ENCODE assay signal across 9 cellular contexts in genomic region chr1:209095627-209096595, GRCh38.
DNase-seq lines count a peak whose midpoint lies in the region; ATAC-seq and TF ChIP-seq lines count a peak whose summit lies in the region.
"Had no signal": no experiment of that assay in that cellular context is flagged by ENCODE, and none has a peak within 500 bp of the region (broad histone marks: within the 10 kb centered on the region; RNA-seq: fewer than 3 reads in every experiment).

No MANE protein-coding gene starts in this region.

- ATAC-seq in GM19324 (IDR thresholded peaks at IDR 0.05; ENCODE audit: low FRiP score, unreplicated experiment): peak; percentile 64
- ATAC-seq in upper lobe of right lung: peak; percentile 53
- ATAC-seq in activated CD8-positive, alpha-beta memory T cell treated with anti-CD3 and anti-CD28 coated beads, Interleukin-2, amount 10 ng/mL, durations not matched to agents 7 days and 5 days: no peak

- no peak overlapping the region for H3K27ac ChIP-seq in epithelial cell of prostate
- no peak overlapping the region for H3K27ac ChIP-seq in upper lobe of right lung
- H3K27ac ChIP-seq: skin epidermis had no signal

- DNase-seq in LHCN-M2 (ENCODE audit: low read depth) (peak; percentile 89), epithelial cell of prostate (ENCODE audit: low read depth, low spot score) (peak; percentile 29), upper lobe of right lung (no peak), retina (no peak), midbrain (lab: John Stamatoyannopoulos, UW) (no peak)
- no peak for DNase-seq in activated CD8-positive, alpha-beta memory T cell treated with anti-CD3 and anti-CD28 coated beads, Interleukin-2, amount 10 ng/mL, durations not matched to agents 7 days and 5 days
- DNase-seq: activated naive CD8-positive, alpha-beta T cell treated with anti-CD3 and anti-CD28 coated beads, Interleukin-2, amount 10 ng/mL, durations not matched to agents 7 days and 5 days had no signal

- no peaks in the 10 kb centered on the region for H3K27me3 ChIP-seq in upper lobe of right lung

- no peak for TF ChIP-seq CTCF in upper lobe of right lung (IDR thresholded peaks at IDR 0.05)

- no peaks in the 10 kb centered on the region for H3K4me1 Mint-ChIP-seq in activated CD8-positive, alpha-beta memory T cell treated with anti-CD3 and anti-CD28 coated beads, Interleukin-2, amount 10 ng/mL, durations not matched to agents 7 days and 5 days
- H3K4me1 Mint-ChIP-seq: activated naive CD8-positive, alpha-beta T cell treated with anti-CD3 and anti-CD28 coated beads, Interleukin-2, amount 10 ng/mL, durations not matched to agents 7 days and 5 days had no signal

- no peak overlapping the region for H3K4me3 Mint-ChIP-seq in activated CD8-positive, alpha-beta memory T cell treated with anti-CD3 and anti-CD28 coated beads, Interleukin-2, amount 10 ng/mL, durations not matched to agents 7 days and 5 days
- H3K4me3 Mint-ChIP-seq: activated naive CD8-positive, alpha-beta T cell treated with anti-CD3 and anti-CD28 coated beads, Interleukin-2, amount 10 ng/mL, durations not matched to agents 7 days and 5 days had no signal

- intact Hi-C loops in upper lobe of right lung (cut with DNase I): no loop called here

- H3K4me3 ChIP-seq in upper lobe of right lung: no peak overlapping the region
- H3K4me3 ChIP-seq: skin epidermis had no signal

- CTCF ChIA-PET in activated CD8-positive, alpha-beta memory T cell treated with anti-CD3 and anti-CD28 coated beads, Interleukin-2, amount 10 ng/mL, durations not matched to agents 7 days and 5 days (lab: Charles Lee): no interaction called here

- no peaks in the 10 kb centered on the region for H3K4me1 ChIP-seq in upper lobe of right lung

- no peaks in the 10 kb centered on the region for H3K36me3 Mint-ChIP-seq in activated CD8-positive, alpha-beta memory T cell treated with anti-CD3 and anti-CD28 coated beads, Interleukin-2, amount 10 ng/mL, durations not matched to agents 7 days and 5 days
- H3K36me3 Mint-ChIP-seq: activated naive CD8-positive, alpha-beta T cell treated with anti-CD3 and anti-CD28 coated beads, Interleukin-2, amount 10 ng/mL, durations not matched to agents 7 days and 5 days had no signal

- H3K27ac Mint-ChIP-seq in activated CD8-positive, alpha-beta memory T cell treated with anti-CD3 and anti-CD28 coated beads, Interleukin-2, amount 10 ng/mL, durations not matched to agents 7 days and 5 days: no peak overlapping the region
- H3K27ac Mint-ChIP-seq: activated naive CD8-positive, alpha-beta T cell treated with anti-CD3 and anti-CD28 coated beads, Interleukin-2, amount 10 ng/mL, durations not matched to agents 7 days and 5 days had no signal

- H3K9me3 ChIP-seq in upper lobe of right lung: no peaks in the 10 kb centered on the region

- no peaks in the 10 kb centered on the region for H3K9me3 Mint-ChIP-seq in activated CD8-positive, alpha-beta memory T cell treated with anti-CD3 and anti-CD28 coated beads, Interleukin-2, amount 10 ng/mL, durations not matched to agents 7 days and 5 days (ENCODE audit: low read depth)
- H3K9me3 Mint-ChIP-seq: activated naive CD8-positive, alpha-beta T cell treated with anti-CD3 and anti-CD28 coated beads, Interleukin-2, amount 10 ng/mL, durations not matched to agents 7 days and 5 days had no signal

- no peaks in the 10 kb centered on the region for H3K36me3 ChIP-seq in upper lobe of right lung

- H3K27me3 Mint-ChIP-seq in activated CD8-positive, alpha-beta memory T cell treated with anti-CD3 and anti-CD28 coated beads, Interleukin-2, amount 10 ng/mL, durations not matched to agents 7 days and 5 days: peaks cover 4% of the 10 kb centered on the region
- H3K27me3 Mint-ChIP-seq: activated naive CD8-positive, alpha-beta T cell treated with anti-CD3 and anti-CD28 coated beads, Interleukin-2, amount 10 ng/mL, durations not matched to agents 7 days and 5 days had no signal

Comparison
In these comparisons a context has a peak if more than half of its experiments do, and no peak if none do; other contexts are left out.
1. DNase-seq: peak in LHCN-M2 (single experiment) and epithelial cell of prostate (single experiment); none in upper lobe of right lung (single experiment), activated CD8-positive, alpha-beta memory T cell treated with anti-CD3 and anti-CD28 coated beads, Interleukin-2, amount 10 ng/mL, durations not matched to agents 7 days and 5 days (single experiment), retina (single experiment) and midbrain (single experiment).